1 cellular context compared by ENCODE assay signal in genomic region chr6:86537311-86537861, GRCh38.
TF ChIP-seq lines count a peak whose summit lies in the region.

No MANE protein-coding gene starts in this region.

TF ChIP-seq in SK-N-SH, 30 proteins besides CTCF, POLR2A, EP300 and RAD21 (continued from another document):
- TF ChIP-seq FOXJ3 (CRISPR knock-in tag; IDR thresholded peaks at IDR 0.05) (peak; percentile 94), POLR2AphosphoS5 (IDR thresholded peaks at IDR 0.05; ENCODE audit: low read depth, low read length) (no peak; the same call in 1 of the 2 replicates), TCF12 (IDR thresholded peaks at IDR 0.05) (no peak; the same call in 1 of the 2 replicates), MXI1 (IDR thresholded peaks at IDR 0.05; ENCODE audit: low read depth, low read length) (peak; percentile 75; the same call in 1 of the 2 replicates)
